ENCODE assay signal across 9 cellular contexts in the genomic region with DNA sequence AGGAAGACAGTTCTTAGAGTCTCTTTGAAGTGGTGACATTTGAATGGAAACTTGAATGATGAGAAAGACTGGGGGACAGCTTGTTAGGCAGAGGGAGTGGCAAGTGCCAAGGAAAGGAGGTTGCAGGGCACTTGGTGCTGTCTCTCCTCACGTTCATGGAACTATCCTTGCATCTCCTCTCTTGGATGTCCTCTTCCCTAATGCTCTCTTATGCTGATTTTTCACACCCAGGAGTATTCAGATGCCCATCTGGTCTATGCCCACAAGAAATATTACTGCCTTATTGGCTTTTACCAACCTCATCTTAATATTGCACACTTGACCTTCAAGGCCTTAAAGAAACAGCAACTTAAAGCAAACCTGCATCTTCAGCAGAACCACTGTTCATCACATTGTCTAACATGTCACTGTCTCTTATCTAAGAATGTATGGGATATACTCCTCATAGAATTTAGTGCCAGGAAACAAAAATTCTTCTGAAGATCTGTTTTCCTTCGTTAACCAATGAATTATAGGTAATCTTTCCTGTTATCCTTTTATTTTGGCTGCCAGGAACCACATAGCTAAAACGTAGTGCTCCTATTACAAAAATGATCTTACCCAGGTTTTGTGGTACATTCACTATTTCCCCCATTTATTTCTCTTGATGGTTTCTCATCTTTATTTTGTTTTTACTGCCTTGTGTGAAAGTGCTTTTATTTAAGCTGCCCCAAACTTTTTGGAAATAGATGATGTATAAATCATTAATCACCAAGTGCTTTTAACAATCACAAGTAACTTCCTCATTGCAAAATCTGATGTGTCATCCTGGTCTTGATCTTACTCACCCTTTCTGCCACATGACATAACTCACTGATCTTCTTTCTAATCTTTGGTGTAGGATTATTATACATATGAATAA. TPM values are rescaled to one million over a fixed set of nuclear protein-coding genes. Genes with fewer than 3 reads are reported as not detected.
DNase-seq lines count a peak whose midpoint lies in the region; ATAC-seq and TF ChIP-seq lines count a peak whose summit lies in the region.
"Had no signal": no experiment of that assay in that cellular context is flagged by ENCODE, and none has a peak within 500 bp of the region (broad histone marks: within the 10 kb centered on the region; RNA-seq: fewer than 3 reads in every experiment).

No MANE protein-coding gene starts in this region.

- no peak overlapping the region for H3K27ac ChIP-seq in Karpas-422 (ENCODE audit: low read length)
- no peak overlapping the region for H3K27ac ChIP-seq in effector memory CD4-positive, alpha-beta T cell (ENCODE audit: insufficient read depth, low read length, poor library complexity, severe bottlenecking)

- POLR2A ChIA-PET in T-cell (lab: Charles Lee) = no interaction called here

- no peaks in the 10 kb centered on the region for H3K27me3 ChIP-seq in Karpas-422 (ENCODE audit: low read length)
- H3K27me3 ChIP-seq in effector memory CD4-positive, alpha-beta T cell (replicated peaks; ENCODE audit: control insufficient read depth, insufficient read depth, low read length, poor library complexity, severe bottlenecking) = no peaks in the 10 kb centered on the region

- H3K9ac ChIP-seq in Karpas-422 (ENCODE audit: low read length) = no peak overlapping the region

- no peaks in the 10 kb centered on the region for H4K20me1 ChIP-seq in Karpas-422 (ENCODE audit: insufficient read depth, low read depth, low read length)

- no peak overlapping the region for H3K27ac Mint-ChIP-seq in T-cell
- no peak overlapping the region for H3K27ac Mint-ChIP-seq in T-helper 2 cell treated with Interferon-gamma antibody and Interleukin-4, amounts not matched to agents 5 μg/mL and 100 μg/mL, for 36 hours

- no peak overlapping the region for H3K4me3 Mint-ChIP-seq in T-cell
- no peak overlapping the region for H3K4me3 Mint-ChIP-seq in T-helper 2 cell treated with Interferon-gamma antibody and Interleukin-4, amounts not matched to agents 5 μg/mL and 100 μg/mL, for 36 hours

- no peaks in the 10 kb centered on the region for H3K9me3 ChIP-seq in Karpas-422 (ENCODE audit: low read length)
- H3K9me3 ChIP-seq in effector memory CD4-positive, alpha-beta T cell (ENCODE audit: control insufficient read depth, low read length) = no peaks in the 10 kb centered on the region

- no peaks in the 10 kb centered on the region for H3K79me2 ChIP-seq in Karpas-422 (ENCODE audit: low read length)

- ATAC-seq in GM21515 (IDR thresholded peaks at IDR 0.05; ENCODE audit: unreplicated experiment) (peak; percentile 96), HG03521 (IDR thresholded peaks at IDR 0.05; ENCODE audit: unreplicated experiment) (peak; percentile 97), T-cell (replicated peaks in 1 of 4) (no peak)

- H3K4me1 Mint-ChIP-seq in T-cell = no peaks in the 10 kb centered on the region
- peaks cover 3% of the 10 kb centered on the region for H3K4me1 Mint-ChIP-seq in T-helper 2 cell treated with Interferon-gamma antibody and Interleukin-4, amounts not matched to agents 5 μg/mL and 100 μg/mL, for 36 hours (ENCODE audit: low read depth)

- H3K9me3 Mint-ChIP-seq in T-cell = peaks cover 0 to 8% (median 6%) of the 10 kb centered on the region in 3 donors
- H3K9me3 Mint-ChIP-seq in T-helper 2 cell treated with Interferon-gamma antibody and Interleukin-4, amounts not matched to agents 5 μg/mL and 100 μg/mL, for 36 hours = no peaks in the 10 kb centered on the region

- H3K4me1 ChIP-seq in Karpas-422 (ENCODE audit: low read length) = no peaks in the 10 kb centered on the region
- H3K4me1 ChIP-seq in effector memory CD4-positive, alpha-beta T cell (ENCODE audit: control insufficient read depth, insufficient read depth, low read length, poor library complexity, severe bottlenecking) = no peaks in the 10 kb centered on the region

- no peak for TF ChIP-seq POLR2A in erythroblast (IDR thresholded peaks at IDR 0.05; ENCODE audit: low read length)

- H3K27me3 Mint-ChIP-seq in T-cell = peaks cover 14 to 17% of the 10 kb centered on the region in 2 donors
- H3K27me3 Mint-ChIP-seq in T-helper 2 cell treated with Interferon-gamma antibody and Interleukin-4, amounts not matched to agents 5 μg/mL and 100 μg/mL, for 36 hours (ENCODE audit: low read depth) = peaks cover 9% of the 10 kb centered on the region

- no peak overlapping the region for H3K4me3 ChIP-seq in Karpas-422 (ENCODE audit: low read length)
- H3K4me3 ChIP-seq in effector memory CD4-positive, alpha-beta T cell (ENCODE audit: insufficient read depth, low read depth, low read length, poor library complexity, severe bottlenecking) = no peak overlapping the region

- H3K36me3 Mint-ChIP-seq in T-cell = no peaks in the 10 kb centered on the region
- no peaks in the 10 kb centered on the region for H3K36me3 Mint-ChIP-seq in T-helper 2 cell treated with Interferon-gamma antibody and Interleukin-4, amounts not matched to agents 5 μg/mL and 100 μg/mL, for 36 hours (ENCODE audit: low read depth)

- H3K36me3 ChIP-seq in Karpas-422 (ENCODE audit: insufficient read depth, low read length) = no peaks in the 10 kb centered on the region
- no peaks in the 10 kb centered on the region for H3K36me3 ChIP-seq in effector memory CD4-positive, alpha-beta T cell (ENCODE audit: control insufficient read depth, insufficient read depth, low read length)

- no peak overlapping the region for H2AFZ ChIP-seq in Karpas-422 (ENCODE audit: low read length)

- no peak overlapping the region for H3K4me2 ChIP-seq in Karpas-422 (ENCODE audit: low read depth, low read length, poor library complexity, severe bottlenecking)

- no peaks in the 10 kb centered on the region for H3K9me2 ChIP-seq in Karpas-422 (replicated peaks; ENCODE audit: insufficient read depth, low read length)

- peak; percentile 70 for DNase-seq in EH (ENCODE audit: low read depth)
- DNase-seq in erythroblast (lab: John Stamatoyannopoulos, UW) = peak; percentile 32 to 63
- no peak for DNase-seq in Karpas-422
- DNase-seq in effector memory CD4-positive, alpha-beta T cell = no peak
- DNase-seq in T-cell = no peak
- no peak for DNase-seq in T-helper 2 cell treated with Interferon-gamma antibody and Interleukin-4, amounts not matched to agents 5 μg/mL and 100 μg/mL, for 36 hours (ENCODE audit: low spot score)

- CTCF ChIA-PET in T-cell (lab: Charles Lee) = no interaction called here

RNA-seq across cellular contexts. Expression of gene RGS17, which starts 12.8 kb away (rescaled TPM):
- total RNA-seq in Karpas-422 (2014; rRNA removed; shearing (Covaris generic); ENCODE audit: low replicate concordance) = 0.04 TPM in 1 of 2 replicates, not detected in the other
- total RNA-seq in T-cell = under 1 TPM in 2 of 5 donors, not detected in 3; 0.09 to 0.30 TPM
- total RNA-seq: activated CD8-positive, alpha-beta memory T cell treated with anti-CD3 and anti-CD28 coated beads for 36 hours had no signal

Comparison
In these comparisons a context has a peak if more than half of its experiments do, and no peak if none do; other contexts are left out.
1. DNase-seq: peak in EH (single experiment) and erythroblast (2 of 2); none in Karpas-422 (single experiment), effector memory CD4-positive, alpha-beta T cell (0 of 3), T-cell (0 of 34) and T-helper 2 cell treated with Interferon-gamma antibody and Interleukin-4, amounts not matched to agents 5 μg/mL and 100 μg/mL, for 36 hours (single experiment).
2. ATAC-seq: peak in GM21515 (single experiment) and HG03521 (single experiment); none in T-cell (0 of 4).